ENCODE assay signal across 10 cellular contexts in genomic region chr11:94563176-94563847, GRCh38. TPM values are rescaled to one million over a fixed set of nuclear protein-coding genes. Genes with fewer than 3 reads are reported as not detected.
DNase-seq lines count a peak whose midpoint lies in the region; ATAC-seq and TF ChIP-seq lines count a peak whose summit lies in the region.
"Had no signal": no experiment of that assay in that cellular context is flagged by ENCODE, and none has a peak within 500 bp of the region (broad histone marks: within the 10 kb centered on the region; RNA-seq: fewer than 3 reads in every experiment).

No MANE protein-coding gene starts in this region.

- H3K4me3 ChIP-seq in astrocyte of the cerebellum (ENCODE audit: low read depth, low read length) = no peak overlapping the region

- no peak for DNase-seq in Right ventricle myocardium superior
- no peak for DNase-seq in cardiac septum (ENCODE audit: low spot score)
- no peak for DNase-seq in astrocyte of the cerebellum (ENCODE audit: low read depth)
- peak; percentile 30 for DNase-seq in iPS-NIHi11 (ENCODE audit: low spot score)
- DNase-seq in NCI-H526 treated with DMSO at 0.1 percent for 48 hours (lab: John Stamatoyannopoulos, UW) = no peak
- DNase-seq: NCI-H1694 treated with DMSO at 0.1 percent for 48 hours had no signal

- in situ Hi-C loops in astrocyte of the cerebellum (cut with HindIII; ENCODE audit: low sequenced_read_pairs) = no loop called here

- peak; percentile 36 for TF ChIP-seq CTCF in astrocyte of the cerebellum (IDR thresholded peaks at IDR 0.05; ENCODE audit: low read depth, low read length, missing control alignments)

- intact Hi-C loops in Right ventricle myocardium superior (cut with DNase I) = loop anchor here (5.0 kb wide), 1 partner anchor 46 kb away; no protein-coding TSS in a partner anchor
- intact Hi-C loops in cardiac septum (cut with DNase I) = loop anchor here (2.0 kb wide), 1 partner anchor 43 kb away; no protein-coding TSS in a partner anchor

- peak; percentile 95 for ATAC-seq in Right ventricle myocardium superior (ENCODE audit: poor library complexity)
- ATAC-seq in HG02678 (IDR thresholded peaks at IDR 0.05; ENCODE audit: unreplicated experiment) = no peak
- no peak for ATAC-seq in HG03442 (IDR thresholded peaks at IDR 0.05; ENCODE audit: unreplicated experiment)
- no peak for ATAC-seq in HG02840 (IDR thresholded peaks at IDR 0.05; ENCODE audit: low FRiP score, unreplicated experiment)

RNA-seq across cellular contexts. Expression of gene PIWIL4, which starts 3.9 kb away (rescaled TPM):
- 0.78 TPM for total RNA-seq in Right ventricle myocardium superior
- 1.8 TPM for total RNA-seq in cardiac septum

RNA-seq across cellular contexts. Expression of gene FUT4, which starts 19.6 kb away (rescaled TPM):
- total RNA-seq in Right ventricle myocardium superior = 1.4 TPM
- total RNA-seq in cardiac septum = 2.4 TPM

RNA-seq across cellular contexts. Expression of gene C11orf97, which starts 51.1 kb away (rescaled TPM):
- total RNA-seq in Right ventricle myocardium superior (not detected), cardiac septum (not detected)
- total RNA-seq: ureter had no signal
